ENCODE assay signal across 18 cellular contexts in the genomic region with DNA sequence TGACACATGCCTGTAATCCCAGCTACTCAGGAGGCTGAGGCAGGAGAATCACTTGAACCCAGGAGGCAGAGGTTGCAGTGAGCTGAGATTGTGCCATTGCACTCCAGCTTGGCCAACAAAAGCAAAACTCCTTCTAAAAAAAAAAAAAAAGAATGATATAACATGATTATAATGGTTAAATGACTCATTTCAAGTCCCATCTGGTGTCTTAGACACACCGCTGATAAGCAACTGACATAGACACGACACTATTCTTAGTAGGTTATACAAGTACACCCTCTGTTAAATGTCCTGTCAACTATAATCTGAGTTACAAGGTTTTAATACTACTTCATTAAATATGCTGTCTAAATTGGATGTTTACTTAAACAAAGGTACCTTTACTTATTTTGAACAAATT.
"Had no signal": no experiment of that assay in that cellular context is flagged by ENCODE, and none has a peak within 500 bp of the region (broad histone marks: within the 10 kb centered on the region; RNA-seq: fewer than 3 reads in every experiment).

No MANE protein-coding gene starts in this region.

- DNase-seq: activated CD4-positive, alpha-beta T cell treated with anti-CD3 and anti-CD28 coated beads, Interleukin-2, amount 10 ng/mL, durations not matched to agents 24 days and 14 days; activated CD4-positive, alpha-beta T cell treated with anti-CD3 and anti-CD28 coated beads, Interleukin-2, amount 50 U/mL, for 48 hours; activated CD8-positive, alpha-beta memory T cell treated with anti-CD3 and anti-CD28 coated beads, Interleukin-2, amount 10 ng/mL, durations not matched to agents 7 days and 5 days; activated effector memory CD4-positive, alpha-beta T cell treated with anti-CD3 and anti-CD28 coated beads, Interleukin-2, amount 50 U/mL, for 16 hours; activated naive CD4-positive, alpha-beta T cell treated with Interleukin-2 at 50 U/mL for 16 hours; activated naive CD8-positive, alpha-beta T cell treated with anti-CD3 and anti-CD28 coated beads, Interleukin-2, amount 50 U/mL, for 24 hours; activated T-cell treated with anti-CD3 and anti-CD28 coated beads, Interleukin-2, amount 50 U/mL, for 24 hours; amniotic stem cell; Karpas-422; MM.1S; NCI-H1105; NCI-H1436; NCI-H187; NCI-H2081; NCI-H2227 treated with DMSO at 0.1 percent for 48 hours; NCI-H510A treated with DMSO at 0.1 percent for 48 hours; PC-3; SIG-M5 had no signal
